ENCODE assay signal across 2 cellular contexts in genomic region chr3:159560214-159561004, GRCh38.
TF ChIP-seq lines count a peak whose summit lies in the region.

No MANE protein-coding gene starts in this region.

TF ChIP-seq in GM23338, 12 proteins besides CTCF, POLR2A, EP300 and RAD21 (continued from another document):
- TF ChIP-seq, protein P1, sequence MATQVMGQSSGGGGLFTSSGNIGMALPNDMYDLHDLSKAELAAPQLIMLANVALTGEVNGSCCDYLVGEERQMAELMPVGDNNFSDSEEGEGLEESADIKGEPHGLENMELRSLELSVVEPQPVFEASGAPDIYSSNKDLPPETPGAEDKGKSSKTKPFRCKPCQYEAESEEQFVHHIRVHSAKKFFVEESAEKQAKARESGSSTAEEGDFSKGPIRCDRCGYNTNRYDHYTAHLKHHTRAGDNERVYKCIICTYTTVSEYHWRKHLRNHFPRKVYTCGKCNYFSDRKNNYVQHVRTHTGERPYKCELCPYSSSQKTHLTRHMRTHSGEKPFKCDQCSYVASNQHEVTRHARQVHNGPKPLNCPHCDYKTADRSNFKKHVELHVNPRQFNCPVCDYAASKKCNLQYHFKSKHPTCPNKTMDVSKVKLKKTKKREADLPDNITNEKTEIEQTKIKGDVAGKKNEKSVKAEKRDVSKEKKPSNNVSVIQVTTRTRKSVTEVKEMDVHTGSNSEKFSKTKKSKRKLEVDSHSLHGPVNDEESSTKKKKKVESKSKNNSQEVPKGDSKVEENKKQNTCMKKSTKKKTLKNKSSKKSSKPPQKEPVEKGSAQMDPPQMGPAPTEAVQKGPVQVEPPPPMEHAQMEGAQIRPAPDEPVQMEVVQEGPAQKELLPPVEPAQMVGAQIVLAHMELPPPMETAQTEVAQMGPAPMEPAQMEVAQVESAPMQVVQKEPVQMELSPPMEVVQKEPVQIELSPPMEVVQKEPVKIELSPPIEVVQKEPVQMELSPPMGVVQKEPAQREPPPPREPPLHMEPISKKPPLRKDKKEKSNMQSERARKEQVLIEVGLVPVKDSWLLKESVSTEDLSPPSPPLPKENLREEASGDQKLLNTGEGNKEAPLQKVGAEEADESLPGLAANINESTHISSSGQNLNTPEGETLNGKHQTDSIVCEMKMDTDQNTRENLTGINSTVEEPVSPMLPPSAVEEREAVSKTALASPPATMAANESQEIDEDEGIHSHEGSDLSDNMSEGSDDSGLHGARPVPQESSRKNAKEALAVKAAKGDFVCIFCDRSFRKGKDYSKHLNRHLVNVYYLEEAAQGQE (IDR thresholded peaks at IDR 0.05; ENCODE audit: unreplicated experiment) = no peak
- TF ChIP-seq NANOG (IDR thresholded peaks at IDR 0.05; ENCODE audit: borderline replicate concordance) (peak; percentile 54), ZNF114 (CRISPR knock-in tag; IDR thresholded peaks at IDR 0.05) (no peak)
- TF ChIP-seq, protein P2, sequence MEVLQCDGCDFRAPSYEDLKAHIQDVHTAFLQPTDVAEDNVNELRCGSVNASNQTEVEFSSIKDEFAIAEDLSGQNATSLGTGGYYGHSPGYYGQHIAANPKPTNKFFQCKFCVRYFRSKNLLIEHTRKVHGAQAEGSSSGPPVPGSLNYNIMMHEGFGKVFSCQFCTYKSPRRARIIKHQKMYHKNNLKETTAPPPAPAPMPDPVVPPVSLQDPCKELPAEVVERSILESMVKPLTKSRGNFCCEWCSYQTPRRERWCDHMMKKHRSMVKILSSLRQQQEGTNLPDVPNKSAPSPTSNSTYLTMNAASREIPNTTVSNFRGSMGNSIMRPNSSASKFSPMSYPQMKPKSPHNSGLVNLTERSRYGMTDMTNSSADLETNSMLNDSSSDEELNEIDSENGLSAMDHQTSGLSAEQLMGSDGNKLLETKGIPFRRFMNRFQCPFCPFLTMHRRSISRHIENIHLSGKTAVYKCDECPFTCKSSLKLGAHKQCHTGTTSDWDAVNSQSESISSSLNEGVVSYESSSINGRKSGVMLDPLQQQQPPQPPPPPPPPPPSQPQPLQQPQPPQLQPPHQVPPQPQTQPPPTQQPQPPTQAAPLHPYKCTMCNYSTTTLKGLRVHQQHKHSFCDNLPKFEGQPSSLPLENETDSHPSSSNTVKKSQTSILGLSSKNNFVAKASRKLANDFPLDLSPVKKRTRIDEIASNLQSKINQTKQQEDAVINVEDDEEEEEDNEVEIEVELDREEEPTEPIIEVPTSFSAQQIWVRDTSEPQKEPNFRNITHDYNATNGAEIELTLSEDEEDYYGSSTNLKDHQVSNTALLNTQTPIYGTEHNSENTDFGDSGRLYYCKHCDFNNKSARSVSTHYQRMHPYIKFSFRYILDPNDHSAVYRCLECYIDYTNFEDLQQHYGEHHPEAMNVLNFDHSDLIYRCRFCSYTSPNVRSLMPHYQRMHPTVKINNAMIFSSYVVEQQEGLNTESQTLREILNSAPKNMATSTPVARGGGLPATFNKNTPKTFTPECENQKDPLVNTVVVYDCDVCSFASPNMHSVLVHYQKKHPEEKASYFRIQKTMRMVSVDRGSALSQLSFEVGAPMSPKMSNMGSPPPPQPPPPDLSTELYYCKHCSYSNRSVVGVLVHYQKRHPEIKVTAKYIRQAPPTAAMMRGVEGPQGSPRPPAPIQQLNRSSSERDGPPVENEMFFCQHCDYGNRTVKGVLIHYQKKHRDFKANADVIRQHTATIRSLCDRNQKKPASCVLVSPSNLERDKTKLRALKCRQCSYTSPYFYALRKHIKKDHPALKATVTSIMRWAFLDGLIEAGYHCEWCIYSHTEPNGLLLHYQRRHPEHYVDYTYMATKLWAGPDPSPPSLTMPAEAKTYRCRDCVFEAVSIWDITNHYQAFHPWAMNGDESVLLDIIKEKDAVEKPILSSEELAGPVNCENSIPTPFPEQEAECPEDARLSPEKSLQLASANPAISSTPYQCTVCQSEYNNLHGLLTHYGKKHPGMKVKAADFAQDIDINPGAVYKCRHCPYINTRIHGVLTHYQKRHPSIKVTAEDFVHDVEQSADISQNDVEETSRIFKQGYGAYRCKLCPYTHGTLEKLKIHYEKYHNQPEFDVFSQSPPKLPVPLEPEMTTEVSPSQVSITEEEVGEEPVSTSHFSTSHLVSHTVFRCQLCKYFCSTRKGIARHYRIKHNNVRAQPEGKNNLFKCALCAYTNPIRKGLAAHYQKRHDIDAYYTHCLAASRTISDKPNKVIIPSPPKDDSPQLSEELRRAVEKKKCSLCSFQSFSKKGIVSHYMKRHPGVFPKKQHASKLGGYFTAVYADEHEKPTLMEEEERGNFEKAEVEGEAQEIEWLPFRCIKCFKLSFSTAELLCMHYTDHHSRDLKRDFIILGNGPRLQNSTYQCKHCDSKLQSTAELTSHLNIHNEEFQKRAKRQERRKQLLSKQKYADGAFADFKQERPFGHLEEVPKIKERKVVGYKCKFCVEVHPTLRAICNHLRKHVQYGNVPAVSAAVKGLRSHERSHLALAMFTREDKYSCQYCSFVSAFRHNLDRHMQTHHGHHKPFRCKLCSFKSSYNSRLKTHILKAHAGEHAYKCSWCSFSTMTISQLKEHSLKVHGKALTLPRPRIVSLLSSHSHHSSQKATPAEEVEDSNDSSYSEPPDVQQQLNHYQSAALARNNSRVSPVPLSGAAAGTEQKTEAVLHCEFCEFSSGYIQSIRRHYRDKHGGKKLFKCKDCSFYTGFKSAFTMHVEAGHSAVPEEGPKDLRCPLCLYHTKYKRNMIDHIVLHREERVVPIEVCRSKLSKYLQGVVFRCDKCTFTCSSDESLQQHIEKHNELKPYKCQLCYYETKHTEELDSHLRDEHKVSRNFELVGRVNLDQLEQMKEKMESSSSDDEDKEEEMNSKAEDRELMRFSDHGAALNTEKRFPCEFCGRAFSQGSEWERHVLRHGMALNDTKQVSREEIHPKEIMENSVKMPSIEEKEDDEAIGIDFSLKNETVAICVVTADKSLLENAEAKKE (CRISPR knock-in tag; IDR thresholded peaks at IDR 0.05) = no peak

TF ChIP-seq in WTC11, 78 proteins besides CTCF, POLR2A, EP300 and RAD21 (continued from another document):
- TF ChIP-seq MXD4 (CRISPR knock-in tag; IDR thresholded peaks at IDR 0.05; ENCODE audit: borderline replicate concordance) (no peak), ZNF317 (CRISPR knock-in tag; IDR thresholded peaks at IDR 0.05; ENCODE audit: borderline replicate concordance, low read depth) (no peak), ZBTB21 (CRISPR knock-in tag; IDR thresholded peaks at IDR 0.05; ENCODE audit: borderline replicate concordance) (no peak), ZNF232 (CRISPR knock-in tag; IDR thresholded peaks at IDR 0.05) (no peak), JUN (CRISPR knock-in tag; IDR thresholded peaks at IDR 0.05) (no peak)
